In the genomic region with DNA sequence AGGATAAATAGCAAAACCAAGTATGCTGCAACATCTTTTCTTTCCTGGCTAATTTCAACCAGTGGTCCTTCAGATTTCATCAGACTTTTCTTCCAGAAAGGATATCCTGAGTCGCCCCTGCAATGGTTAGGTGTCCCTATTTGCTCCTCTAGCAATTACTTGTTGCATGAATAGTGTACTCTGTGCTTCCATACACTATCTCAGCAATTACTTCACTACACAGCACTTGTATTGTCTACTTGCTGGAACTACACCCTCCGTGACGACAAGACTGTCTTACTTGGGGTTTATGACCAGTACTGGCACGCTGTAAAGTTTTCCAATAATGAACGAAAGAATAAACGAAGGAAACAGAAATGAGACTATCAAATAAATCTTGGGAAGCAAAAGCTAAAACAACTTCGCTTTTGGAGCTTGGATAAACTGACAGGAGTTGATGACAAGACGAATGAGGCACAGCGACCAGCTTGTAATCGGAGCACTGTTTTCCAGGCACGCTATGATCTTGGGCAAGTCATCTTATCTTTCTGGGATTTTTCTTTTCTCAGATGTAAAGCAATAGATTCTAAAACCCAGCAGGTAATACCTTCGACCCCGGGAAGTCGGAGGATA, we compare ENCODE assay signal across 8 cellular contexts. TPM values are rescaled to one million over a fixed set of nuclear protein-coding genes. Genes with fewer than 3 reads are reported as not detected.
DNase-seq lines count a peak whose midpoint lies in the region; ATAC-seq and TF ChIP-seq lines count a peak whose summit lies in the region.
"Not testable (repeated sequence)": the region's sequence is repeated elsewhere in the genome, so short reads cannot be mapped to it uniquely, and the experiment has no call there.

No MANE protein-coding gene starts in this region.

- intact Hi-C loops in adrenal gland (cut with DNase I); right lobe of liver (cut with DNase I): not testable (repeated sequence)
- intact Hi-C loops in sigmoid colon (cut with DNase I), result loop anchor here (2.0 to 5.0 kb wide), 2 partner anchors 36 to 257 kb away; partner anchors contain the start of genes NEK3 and VPS36

- H3K36me3 ChIP-seq in adrenal gland (replicated peaks in 1 of 2); esophagus (ENCODE audit: control insufficient read depth in 2 of 2, insufficient read depth in 2 of 2, low read length in 1 of 2); right lobe of liver: not testable (repeated sequence)
- H3K36me3 ChIP-seq in sigmoid colon, result peaks cover 0 to 10% (median 0%) of the 10 kb centered on the region in 4 donors

- not testable (repeated sequence) for TF ChIP-seq CTCF in AG09309 (IDR thresholded peaks at IDR 0.05; ENCODE audit: control insufficient read depth, insufficient read depth, low read depth, low read length, missing control alignments); HL-60 (IDR thresholded peaks at IDR 0.05; ENCODE audit: insufficient read depth, low read length); RWPE1 (conservative IDR thresholded peaks at IDR 0.05; ENCODE audit: low read depth); adrenal gland (IDR thresholded peaks at IDR 0.05); right lobe of liver (IDR thresholded peaks at IDR 0.05); sigmoid colon (IDR thresholded peaks at IDR 0.05)

- not testable (repeated sequence) for H3K9me3 ChIP-seq in adrenal gland (replicated peaks in 1 of 3); esophagus (ENCODE audit: control insufficient read depth in 2 of 2, insufficient read depth in 1 of 2, low read depth in 1 of 2, low read length in 1 of 2); right lobe of liver; sigmoid colon

- H3K4me1 ChIP-seq in adrenal gland (replicated peaks in 1 of 2), result peaks cover 4 to 11% of the 10 kb centered on the region in 2 donors
- H3K4me1 ChIP-seq in esophagus (ENCODE audit: control insufficient read depth in 2 of 2, insufficient read depth in 2 of 2, low read length in 1 of 2); right lobe of liver: not testable (repeated sequence)
- H3K4me1 ChIP-seq in sigmoid colon, result peaks cover 2 to 24% (median 15%) of the 10 kb centered on the region in 4 donors

- ATAC-seq in GM18520 (IDR thresholded peaks at IDR 0.05; ENCODE audit: unreplicated experiment) (peak; percentile 4), right lobe of liver (peak in 3 of 4 donors; percentile 1 to 5 (median 3))

- DNase-seq in AG09309 (ENCODE audit: low read depth); RWPE1 (ENCODE audit: low spot score); right lobe of liver; sigmoid colon: not testable (repeated sequence)
- peak; percentile 8 to 39 for DNase-seq in HL-60 (ENCODE audit: low read depth in 1 of 2, low spot score in 1 of 2)
- DNase-seq in adrenal gland, result peak in 1 of 7 donors; percentile 5

- POLR2A ChIA-PET in RWPE1 (lab: Yijun Ruan, JAX; ENCODE audit: low non-redundant PET), result interaction anchor here (0.6 kb wide), 1 partner anchor 218 kb away, joined by 3 read pairs; no protein-coding TSS in a partner anchor

- TF ChIP-seq EP300 in sigmoid colon (IDR thresholded peaks at IDR 0.05), result not testable (repeated sequence)

- WGBS in adrenal gland, 4 donors, result 1 to 4% (median 1%) methylated on average over 11 to 14 of the region's 14 CpGs
- WGBS in esophagus, 2 donors, result 1% methylated on average over 14 of the region's 14 CpGs
- WGBS in right lobe of liver (ENCODE audit: insufficient coverage, low coverage, low lambda C conversion rate, missing lambda C conversion rate), result under 1% methylated on average over 13 of the region's 14 CpGs
- 0 to 1% methylated on average over 14 of the region's 14 CpGs for whole genome bisulfite sequencing in sigmoid colon, 2 donors

- not testable (repeated sequence) for TF ChIP-seq POLR2A in adrenal gland (IDR thresholded peaks at IDR 0.05); right lobe of liver (IDR thresholded peaks at IDR 0.05); sigmoid colon (IDR thresholded peaks at IDR 0.05)

- not testable (repeated sequence) for H3K27me3 ChIP-seq in HL-60 (ENCODE audit: insufficient read depth, poor library complexity, severe bottlenecking); adrenal gland; esophagus (ENCODE audit: control insufficient read depth in 1 of 2, insufficient read depth in 2 of 2, low read length in 2 of 2); right lobe of liver; sigmoid colon

- CTCF ChIA-PET in RWPE1 (lab: Yijun Ruan, JAX), result interaction anchor here (0.6 kb wide), 3 partner anchors 143 to 471 kb away, joined by 3 to 4 read pairs (median 4); no protein-coding TSS in a partner anchor

- peak overlapping the region; percentile 78 for H3K4me3 ChIP-seq in AG09309 (ENCODE audit: control insufficient read depth, low read depth, low read length)
- H3K4me3 ChIP-seq in HL-60 (replicated peaks; ENCODE audit: insufficient read depth, low read length), result peak overlapping the region; percentile 89
- H3K4me3 ChIP-seq in adrenal gland, result peak overlapping the region; percentile 65 to 78 (median 66)
- peak overlapping the region; percentile 68 to 93 for H3K4me3 ChIP-seq in esophagus (ENCODE audit: low read depth in 1 of 2, low read length in 2 of 2)
- peak overlapping the region; percentile 70 to 89 (median 75) for H3K4me3 ChIP-seq in right lobe of liver
- peak overlapping the region; percentile 58 to 83 (median 76) for H3K4me3 ChIP-seq in sigmoid colon

- H3K27ac ChIP-seq in HL-60 (replicated peaks) (peak overlapping the region; percentile 81), RWPE1 (peak overlapping the region; percentile 93), adrenal gland (peak overlapping the region; percentile 47 to 89 (median 67)), esophagus (ENCODE audit: low read depth in 2 of 2, low read length in 1 of 2) (peak overlapping the region; percentile 68 to 91), right lobe of liver (peak overlapping the region; percentile 22 to 78 (median 66)), sigmoid colon (peak overlapping the region; percentile 80 to 90 (median 88))

RNA-seq across cellular contexts. Expression of gene NEK3, which starts 34.3 kb away (rescaled TPM):
- 10 to 100 TPM in 3 of 8 donors, 1 to 10 TPM in 5; 3.0 to 16.2 (median 6.8) TPM for total RNA-seq in adrenal gland
- 10 to 100 TPM in 2 of 3 donors, 1 to 10 TPM in 1; 6.4 to 56.4 (median 26.7) TPM for polyA plus RNA-seq in adrenal gland
- polyA plus RNA-seq in esophagus, result 1 to 10 TPM; 4.6 to 8.7 TPM
- 1 to 10 TPM; 4.5 to 7.1 (median 6.2) TPM for total RNA-seq in right lobe of liver
- 10 to 100 TPM in 3 of 4 donors, 1 to 10 TPM in 1; 8.7 to 22.2 (median 14.1) TPM for total RNA-seq in sigmoid colon
- 10 to 100 TPM; 21.0 to 26.5 (median 25.7) TPM for polyA plus RNA-seq in sigmoid colon
